Comparison of ENCODE assay signal across 8 cellular contexts in the genomic region with DNA sequence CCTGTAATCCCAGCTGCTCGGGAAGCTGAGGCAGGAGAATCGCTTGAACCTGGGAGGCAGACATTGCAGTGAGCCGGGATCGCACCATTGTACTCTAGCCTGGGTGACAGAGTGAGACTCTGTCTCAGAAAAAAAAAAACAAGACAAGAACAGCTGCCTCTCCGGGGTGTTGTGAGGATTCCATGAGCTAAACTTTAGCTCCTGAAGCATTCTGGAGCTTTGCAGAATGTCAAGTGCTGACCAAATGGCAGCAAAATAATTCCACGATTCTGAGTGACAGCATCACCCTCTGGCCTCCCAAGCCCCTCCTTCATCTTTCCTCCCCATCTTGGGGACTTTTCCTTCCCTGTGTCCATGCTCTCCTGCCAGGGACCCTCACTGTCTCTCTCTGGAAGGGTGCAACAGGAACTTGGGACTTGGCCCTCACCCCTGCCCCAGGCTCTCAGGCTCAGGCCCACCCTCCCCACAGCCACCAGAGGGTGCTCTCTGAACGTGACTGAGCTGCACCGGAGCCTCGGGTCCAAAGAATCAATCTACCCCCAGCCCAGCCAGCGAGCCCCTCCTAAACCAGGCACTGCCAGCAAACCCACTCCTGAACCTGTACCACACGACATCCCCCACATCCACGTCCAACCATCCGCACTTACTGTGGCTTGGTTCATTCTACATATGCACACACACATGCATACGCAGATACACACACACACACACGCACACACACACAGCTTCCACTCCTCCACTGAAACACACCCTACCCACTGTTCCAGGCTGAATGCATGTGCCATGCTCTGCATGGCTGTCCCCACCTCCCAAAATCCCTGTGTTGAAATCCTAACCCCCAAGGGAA. TPM values are rescaled to one million over a fixed set of nuclear protein-coding genes. Genes with fewer than 3 reads are reported as not detected.
A peak's percentile ranks its signal among the peaks of the same experiment; 100 is the strongest.
DNase-seq lines count a peak whose midpoint lies in the region; ATAC-seq and TF ChIP-seq lines count a peak whose summit lies in the region.

No MANE protein-coding gene starts in this region.

- H3K4me3 Mint-ChIP-seq in activated CD4-positive, alpha-beta T cell treated with anti-CD3 and anti-CD28 coated beads, Interleukin-2, amount 10 ng/mL, durations not matched to agents 7 days and 5 days, result peak overlapping the region; percentile 46
- H3K4me3 Mint-ChIP-seq in natural killer cell (peak overlapping the region; percentile 81), type B pancreatic cell (no peak overlapping the region)

- intact Hi-C loops in natural killer cell (cut with micrococcal nuclease), result loop anchor here (1.0 to 10.0 kb wide), 6 partner anchors 56 to 833 kb away; no protein-coding TSS in a partner anchor

- ATAC-seq in natural killer cell (peak; percentile 51 to 67 (median 61)), HG02885 (IDR thresholded peaks at IDR 0.05; ENCODE audit: poor library complexity, unreplicated experiment) (no peak)

- H3K27me3 Mint-ChIP-seq in activated CD4-positive, alpha-beta T cell treated with anti-CD3 and anti-CD28 coated beads, Interleukin-2, amount 10 ng/mL, durations not matched to agents 7 days and 5 days, result no peaks in the 10 kb centered on the region
- H3K27me3 Mint-ChIP-seq in natural killer cell (ENCODE audit: low read depth in 2 of 2) (no peaks in the 10 kb centered on the region), type B pancreatic cell (peaks cover 3% of the 10 kb centered on the region)

- TF ChIP-seq CTCF in natural killer cell (IDR thresholded peaks at IDR 0.05), result peak; percentile 73
- peak; percentile 73 for TF ChIP-seq CTCF in type B pancreatic cell (conservative IDR thresholded peaks at IDR 0.05)

- in situ Hi-C loops in Caki2 (cut with HindIII; ENCODE audit: low pct_unique_long_range_greater_than_20kb, low sequenced_read_pairs), result no loop called here

- peak overlapping the region; percentile 46 for H3K4me3 ChIP-seq in Jurkat, Clone E6-1 (ENCODE audit: low read length)

- H3K9me3 Mint-ChIP-seq in activated CD4-positive, alpha-beta T cell treated with anti-CD3 and anti-CD28 coated beads, Interleukin-2, amount 10 ng/mL, durations not matched to agents 7 days and 5 days, result no peaks in the 10 kb centered on the region
- H3K9me3 Mint-ChIP-seq in natural killer cell (no peaks in the 10 kb centered on the region), type B pancreatic cell (no peaks in the 10 kb centered on the region)

- H3K27ac Mint-ChIP-seq in activated CD4-positive, alpha-beta T cell treated with anti-CD3 and anti-CD28 coated beads, Interleukin-2, amount 10 ng/mL, durations not matched to agents 7 days and 5 days, result peak overlapping the region; percentile 89
- peak overlapping the region; percentile 81 to 97 for H3K27ac Mint-ChIP-seq in natural killer cell
- H3K27ac Mint-ChIP-seq in type B pancreatic cell, result no peak overlapping the region

- H3K36me3 Mint-ChIP-seq in activated CD4-positive, alpha-beta T cell treated with anti-CD3 and anti-CD28 coated beads, Interleukin-2, amount 10 ng/mL, durations not matched to agents 7 days and 5 days (ENCODE audit: low read depth), result peaks cover 8% of the 10 kb centered on the region
- no peaks in the 10 kb centered on the region for H3K36me3 Mint-ChIP-seq in natural killer cell
- no peaks in the 10 kb centered on the region for H3K36me3 Mint-ChIP-seq in type B pancreatic cell

- peaks cover 38% of the 10 kb centered on the region for H3K4me1 Mint-ChIP-seq in activated CD4-positive, alpha-beta T cell treated with anti-CD3 and anti-CD28 coated beads, Interleukin-2, amount 10 ng/mL, durations not matched to agents 7 days and 5 days
- H3K4me1 Mint-ChIP-seq in natural killer cell (peaks cover 22 to 42% of the 10 kb centered on the region in 2 donors), type B pancreatic cell (ENCODE audit: unreplicated experiment) (peaks cover 12% of the 10 kb centered on the region)

- DNase-seq in Caki2 (ENCODE audit: low read depth) (peak; percentile 31), ecto neural progenitor cell (ENCODE audit: low spot score) (peak; percentile 73), natural killer cell (peak; percentile 65), type B pancreatic cell (ENCODE audit: extremely low spot score, unreplicated experiment) (no peak), occipital lobe (lab: John Stamatoyannopoulos, UW) (no peak)
- peak; percentile 57 for DNase-seq in Jurkat, Clone E6-1 (ENCODE audit: low read depth, low spot score)
- peak; percentile 75 for DNase-seq in activated CD4-positive, alpha-beta T cell treated with anti-CD3 and anti-CD28 coated beads, Interleukin-2, amount 10 ng/mL, durations not matched to agents 7 days and 5 days

- POLR2A ChIA-PET in activated CD4-positive, alpha-beta T cell treated with anti-CD3 and anti-CD28 coated beads, Interleukin-2, amount 10 ng/mL, durations not matched to agents 7 days and 5 days (lab: Charles Lee), result interaction anchor here (1.0 kb wide), 1 partner anchor 46 kb away, joined by 6 read pairs; the partner anchor contains the start of gene ACOT7

- CTCF ChIA-PET in activated CD4-positive, alpha-beta T cell treated with anti-CD3 and anti-CD28 coated beads, Interleukin-2, amount 10 ng/mL, durations not matched to agents 7 days and 5 days (lab: Charles Lee), result interaction anchor here (0.7 to 3.1 kb wide), 24 partner anchors 9 to 143 kb away, joined by 3 to 22 read pairs (median 5); no protein-coding TSS in a partner anchor

RNA-seq across cellular contexts. Expression of gene ACOT7, which starts 45.7 kb away (rescaled TPM):
- 145 and 177 TPM in 2 replicates for total RNA-seq in Caki2 (2014; rRNA removed; shearing (Covaris generic); ENCODE audit: low replicate concordance)
- 180 TPM for polyA plus RNA-seq in Jurkat, Clone E6-1 (2012; ENCODE audit: insufficient read depth, insufficient read length)
- total RNA-seq in activated CD4-positive, alpha-beta T cell treated with anti-CD3 and anti-CD28 coated beads, Interleukin-2, amount 10 ng/mL, durations not matched to agents 7 days and 5 days, result 100 to 1,000 TPM; 101 TPM
- total RNA-seq in natural killer cell (10 to 100 TPM; 11.5 to 16.9 (median 15.4) TPM), type B pancreatic cell (ENCODE audit: low replicate concordance) (31.8 and 40.0 TPM in 2 replicates), occipital lobe (27.0 TPM)

Comparison
In these comparisons a context has a peak if more than half of its experiments do, and no peak if none do; other contexts are left out.
1. DNase-seq: peak in Caki2 (single experiment), Jurkat, Clone E6-1 (single experiment), activated CD4-positive, alpha-beta T cell treated with anti-CD3 and anti-CD28 coated beads, Interleukin-2, amount 10 ng/mL, durations not matched to agents 7 days and 5 days (single experiment), ecto neural progenitor cell (single experiment) and natural killer cell (single experiment); none in type B pancreatic cell (single experiment) and occipital lobe (single experiment).